8 cellular contexts compared by ENCODE assay signal in genomic region chr15:58331903-58332675, GRCh38.
DNase-seq lines count a peak whose midpoint lies in the region; ATAC-seq and TF ChIP-seq lines count a peak whose summit lies in the region.

No MANE protein-coding gene starts in this region.

- CTCF ChIA-PET in HCT116 (lab: Charles Lee): interaction anchor here (1.3 kb wide), 1 partner anchor 23 kb away, joined by 3 read pairs; no protein-coding TSS in a partner anchor

- ATAC-seq in HCT116: peak; percentile 90
- ATAC-seq in activated naive CD8-positive, alpha-beta T cell treated with anti-CD3 and anti-CD28 coated beads, Interleukin-2, amount 10 ng/mL, durations not matched to agents 7 days and 5 days (ENCODE audit: low read depth): peak; percentile 96

- peak overlapping the region; percentile 60 for H3K27ac Mint-ChIP-seq in activated naive CD8-positive, alpha-beta T cell treated with anti-CD3 and anti-CD28 coated beads, Interleukin-2, amount 10 ng/mL, durations not matched to agents 7 days and 5 days

- RAD21 ChIA-PET in HCT116 (lab: Charles Lee; ENCODE audit: low non-redundant PET in 1 of 2, low total read pairs in 2 of 2, uncharacterized antibody in 2 of 2, unreplicated experiment in 2 of 2): no interaction called here

- TF ChIP-seq RAD21 in HCT116 (IDR thresholded peaks at IDR 0.05; ENCODE audit: low read depth): 0 out of 2 replicates have a peak, but pooled peaks have one; percentile 15

- TF ChIP-seq CTCF in HCT116 (IDR thresholded peaks at IDR 0.05 in 2 of 3, conservative IDR thresholded peaks at IDR 0.05 in 1 of 3; ENCODE audit: borderline replicate concordance in 1 of 3, insufficient read depth in 1 of 3, low read depth in 2 of 3, low read length in 2 of 3) (no peak), NB4 (IDR thresholded peaks at IDR 0.05; ENCODE audit: low read depth, low read length) (no peak), cardiac muscle cell (IDR thresholded peaks at IDR 0.05; ENCODE audit: low read depth, low read length) (no peak), tibial artery (IDR thresholded peaks at IDR 0.05) (no peak)

- H3K27me3 ChIP-seq in HCT116 (ENCODE audit: insufficient read depth, low read length): no peaks in the 10 kb centered on the region
- H3K27me3 ChIP-seq in cardiac muscle cell: no peaks in the 10 kb centered on the region
- no peaks in the 10 kb centered on the region for H3K27me3 ChIP-seq in tibial artery

- peaks cover 9% of the 10 kb centered on the region for H3K9me3 Mint-ChIP-seq in activated naive CD8-positive, alpha-beta T cell treated with anti-CD3 and anti-CD28 coated beads, Interleukin-2, amount 10 ng/mL, durations not matched to agents 7 days and 5 days

- H3K36me3 ChIP-seq in HCT116 (ENCODE audit: control insufficient read depth in 1 of 2, insufficient read depth in 2 of 2, low read length in 2 of 2) (no peaks in the 10 kb centered on the region), cardiac muscle cell (no peaks in the 10 kb centered on the region), tibial artery (no peaks in the 10 kb centered on the region)

- H3K4me1 ChIP-seq in HCT116 (ENCODE audit: control insufficient read depth in 1 of 2, insufficient read depth in 2 of 2, low read length in 2 of 2) (peaks cover 43% of the 10 kb centered on the region in 2 experiments), cardiac muscle cell (ENCODE audit: low read depth) (peaks cover 38% of the 10 kb centered on the region), tibial artery (peaks cover 0 to 35% (median 23%) of the 10 kb centered on the region in 4 donors)

- peak overlapping the region; percentile 63 for H3K4me2 ChIP-seq in HCT116 (ENCODE audit: low read length)

- peaks cover 5% of the 10 kb centered on the region for H3K36me3 Mint-ChIP-seq in activated naive CD8-positive, alpha-beta T cell treated with anti-CD3 and anti-CD28 coated beads, Interleukin-2, amount 10 ng/mL, durations not matched to agents 7 days and 5 days

- BruUV-seq in HCT116 (replicated peaks; lab: Mats Ljungman, UMichigan): TSS peak; percentile 92

- POLR2A ChIA-PET in HCT116 (lab: Charles Lee): interaction anchor here (1.1 to 2.1 kb wide), 4 partner anchors 9 to 418 kb away, joined by 3 to 9 read pairs (median 4); partner anchors contain the start of gene ADAM10
- POLR2A ChIA-PET in activated naive CD8-positive, alpha-beta T cell treated with anti-CD3 and anti-CD28 coated beads, Interleukin-2, amount 10 ng/mL, durations not matched to agents 7 days and 5 days (lab: Charles Lee): interaction anchor here (1.1 kb wide), 2 partner anchors 18 to 22 kb away, joined by 3 to 5 read pairs; no protein-coding TSS in a partner anchor

- H3K4me3 Mint-ChIP-seq in activated naive CD8-positive, alpha-beta T cell treated with anti-CD3 and anti-CD28 coated beads, Interleukin-2, amount 10 ng/mL, durations not matched to agents 7 days and 5 days: peak overlapping the region; percentile 48

- H3K27me3 Mint-ChIP-seq in activated naive CD8-positive, alpha-beta T cell treated with anti-CD3 and anti-CD28 coated beads, Interleukin-2, amount 10 ng/mL, durations not matched to agents 7 days and 5 days: peaks cover 5% of the 10 kb centered on the region

- H3K27ac ChIP-seq in HCT116 (ENCODE audit: low read depth, low read length): peak overlapping the region; percentile 84
- H3K27ac ChIP-seq in cardiac muscle cell: peak overlapping the region; percentile 96
- peak overlapping the region; percentile 76 to 79 for H3K27ac ChIP-seq in tibial artery

- peak overlapping the region; percentile 54 for H3K9ac ChIP-seq in HCT116 (ENCODE audit: low read length)

- H4K20me1 ChIP-seq in HCT116 (ENCODE audit: insufficient read depth): no peaks in the 10 kb centered on the region

- H3K9me3 ChIP-seq in HCT116 (ENCODE audit: control insufficient read depth in 1 of 2, insufficient read depth in 1 of 2, low read depth in 1 of 2, low read length in 2 of 2) (no peaks in the 10 kb centered on the region), cardiac muscle cell (ENCODE audit: low read depth) (no peaks in the 10 kb centered on the region), tibial artery (no peaks in the 10 kb centered on the region)

- DNase-seq in DMS79 treated with DMSO at 0.1 percent for 48 hours (lab: John Stamatoyannopoulos, UW) (peak; percentile 90), HCT116 (ENCODE audit: low read depth, low spot score) (peak; percentile 93), NB4 (ENCODE audit: low read depth) (peak; percentile 98), SKM-1 treated with dmso at 0.1 percent for 144 hours (lab: John Stamatoyannopoulos, UW; ENCODE audit: unreplicated experiment) (peak; percentile 95), cardiac muscle cell (ENCODE audit: low read depth in 1 of 2, low spot score in 1 of 2) (peak; percentile 98 to 100), pons (ENCODE audit: low spot score) (peak; percentile 93), tibial artery (peak; percentile 95 to 98)
- peak; percentile 70 for DNase-seq in activated naive CD8-positive, alpha-beta T cell treated with anti-CD3 and anti-CD28 coated beads, Interleukin-2, amount 10 ng/mL, durations not matched to agents 7 days and 5 days

- no peaks in the 10 kb centered on the region for H3K79me2 ChIP-seq in HCT116 (ENCODE audit: insufficient read depth, low read length)

- no peaks in the 10 kb centered on the region for H3K9me2 ChIP-seq in HCT116 (ENCODE audit: insufficient read depth)

- intact Hi-C loops in HCT116 (cut with micrococcal nuclease) (no loop called here), tibial artery (cut with DNase I; ENCODE audit: low total_unique reads) (no loop called here)

- H3K4me1 Mint-ChIP-seq in activated naive CD8-positive, alpha-beta T cell treated with anti-CD3 and anti-CD28 coated beads, Interleukin-2, amount 10 ng/mL, durations not matched to agents 7 days and 5 days: peaks cover 29% of the 10 kb centered on the region

- TF ChIP-seq POLR2A in HCT116 (IDR thresholded peaks at IDR 0.05; ENCODE audit: borderline replicate concordance, extremely low read depth, insufficient read depth, insufficient read length) (peak; percentile 57), NB4 (IDR thresholded peaks at IDR 0.05; ENCODE audit: extremely low read depth, insufficient read length) (peak; percentile 85)

- peak overlapping the region; percentile 20 for H2AFZ ChIP-seq in HCT116 (ENCODE audit: low read depth, low read length, poor library complexity, severe bottlenecking)

- H3K4me3 ChIP-seq in HCT116 (replicated peaks in 1 of 2; ENCODE audit: low read depth in 1 of 2, low read length in 2 of 2) (peak overlapping the region; percentile 3 to 35; a peak in 2 of 4 replicates), NB4 (ENCODE audit: low read depth, low read length) (peak overlapping the region; percentile 25), cardiac muscle cell (no peak overlapping the region), tibial artery (peak overlapping the region in 1 of 2 donors; percentile 16)

TF ChIP-seq in HCT116, 20 proteins besides CTCF, POLR2A, EP300 and RAD21 (continues in another document):
- peak; percentile 97 for TF ChIP-seq JUND (IDR thresholded peaks at IDR 0.05)
- peak; percentile 51 for TF ChIP-seq ELF1 (IDR thresholded peaks at IDR 0.05; ENCODE audit: borderline replicate concordance, low read depth)
- peak; percentile 35 for TF ChIP-seq YY1 (IDR thresholded peaks at IDR 0.05; ENCODE audit: extremely low read depth, insufficient replicate concordance, low read depth, low read length)
- TF ChIP-seq EZH2phosphoT487 (IDR thresholded peaks at IDR 0.05; ENCODE audit: borderline replicate concordance): no peak
- no peak for TF ChIP-seq REST (IDR thresholded peaks at IDR 0.05; ENCODE audit: low read depth)
- TF ChIP-seq ZFX (IDR thresholded peaks at IDR 0.05): peak; percentile 25; the same call in 1 of the 2 replicates
- TF ChIP-seq ZNF274 (IDR thresholded peaks at IDR 0.05; ENCODE audit: low read depth, low read length): no peak
- TF ChIP-seq ZBTB33 (IDR thresholded peaks at IDR 0.05; ENCODE audit: extremely low read depth, insufficient replicate concordance, low read length): peak; percentile 76
- peak; percentile 96 for TF ChIP-seq SP1 (IDR thresholded peaks at IDR 0.05; ENCODE audit: low read depth)
